17 cellular contexts compared by ENCODE assay signal in genomic region chr1:42927920-42928505, GRCh38. TPM values are rescaled to one million over a fixed set of nuclear protein-coding genes. Genes with fewer than 3 reads are reported as not detected.
DNase-seq lines count a peak whose midpoint lies in the region; ATAC-seq and TF ChIP-seq lines count a peak whose summit lies in the region.
"Had no signal": no experiment of that assay in that cellular context is flagged by ENCODE, and none has a peak within 500 bp of the region (broad histone marks: within the 10 kb centered on the region; RNA-seq: fewer than 3 reads in every experiment).

No MANE protein-coding gene starts in this region.

- no peaks in the 10 kb centered on the region for H3K9me3 ChIP-seq in right atrium auricular region
- H3K9me3 ChIP-seq: SK-N-SH had no signal

- POLR2A ChIA-PET in RWPE1 (lab: Yijun Ruan, JAX; ENCODE audit: low non-redundant PET) = no interaction called here

- H3K4me3 ChIP-seq in right atrium auricular region = no peak overlapping the region

- no peaks in the 10 kb centered on the region for H3K27me3 Mint-ChIP-seq in stimulated activated memory B cell treated with anti-CD40 and anti-IgM and Interleukin-4, amounts not matched to agents 10 μg/mL and 1 μg/mL and 100 μg/mL, for 72 hours

- TF ChIP-seq CTCF in right atrium auricular region (IDR thresholded peaks at IDR 0.05) = no peak
- no peak for TF ChIP-seq CTCF in RWPE1 (conservative IDR thresholded peaks at IDR 0.05; ENCODE audit: low read depth)

- peaks cover 79% of the 10 kb centered on the region for H3K4me1 Mint-ChIP-seq in stimulated activated memory B cell treated with anti-CD40 and anti-IgM and Interleukin-4, amounts not matched to agents 10 μg/mL and 1 μg/mL and 100 μg/mL, for 72 hours

- no peaks in the 10 kb centered on the region for H3K27me3 ChIP-seq in right atrium auricular region

- DNase-seq in right atrium auricular region (ENCODE audit: low spot score) (peak; percentile 42), left ventricle myocardium superior (no peak), RWPE1 (ENCODE audit: low spot score) (no peak), epithelial cell of prostate (ENCODE audit: low read depth, low spot score) (no peak), GM19238 (ENCODE audit: insufficient read length, low spot score) (no peak)
- DNase-seq: activated CD4-positive, CD25-positive, alpha-beta regulatory T cell; AML-193; DND-41; effector CD4-positive, alpha-beta T cell; mesendoderm; NCI-H1092 treated with DMSO at 0.1 percent for 48 hours; NCI-H446; OCI-M1; SK-N-SH had no signal

- CTCF ChIA-PET in RWPE1 (lab: Yijun Ruan, JAX) = interaction anchor here (1.1 to 2.1 kb wide), 2 partner anchors 15 to 146 kb away, joined by 6 to 9 read pairs; no protein-coding TSS in a partner anchor

- H3K36me3 ChIP-seq in right atrium auricular region = peaks cover 7% of the 10 kb centered on the region

- H3K9me3 Mint-ChIP-seq in stimulated activated memory B cell treated with anti-CD40 and anti-IgM and Interleukin-4, amounts not matched to agents 10 μg/mL and 1 μg/mL and 100 μg/mL, for 72 hours = no peaks in the 10 kb centered on the region

- H3K36me3 Mint-ChIP-seq in stimulated activated memory B cell treated with anti-CD40 and anti-IgM and Interleukin-4, amounts not matched to agents 10 μg/mL and 1 μg/mL and 100 μg/mL, for 72 hours = peaks cover 66% of the 10 kb centered on the region

- ATAC-seq in left ventricle myocardium superior (no peak), GM21717 (IDR thresholded peaks at IDR 0.05; ENCODE audit: unreplicated experiment) (no peak), HG03520 (IDR thresholded peaks at IDR 0.05; ENCODE audit: unreplicated experiment) (no peak)
- ATAC-seq in stimulated activated memory B cell treated with anti-CD40 and anti-IgM and Interleukin-4, amounts not matched to agents 10 μg/mL and 1 μg/mL and 100 μg/mL, for 72 hours = no peak

- no peak overlapping the region for H3K27ac ChIP-seq in right atrium auricular region
- peak overlapping the region; percentile 97 for H3K27ac ChIP-seq in RWPE1
- H3K27ac ChIP-seq in epithelial cell of prostate = peak overlapping the region; percentile 98

- H3K27ac Mint-ChIP-seq in stimulated activated memory B cell treated with anti-CD40 and anti-IgM and Interleukin-4, amounts not matched to agents 10 μg/mL and 1 μg/mL and 100 μg/mL, for 72 hours = peak overlapping the region; percentile 82

- intact Hi-C loops in left ventricle myocardium superior (cut with micrococcal nuclease) = no loop called here

- H3K4me1 ChIP-seq in right atrium auricular region = peaks cover 0 to 13% of the 10 kb centered on the region in 2 donors

- H3K4me3 Mint-ChIP-seq in stimulated activated memory B cell treated with anti-CD40 and anti-IgM and Interleukin-4, amounts not matched to agents 10 μg/mL and 1 μg/mL and 100 μg/mL, for 72 hours = peak overlapping the region; percentile 2

RNA-seq across cellular contexts. Expression of gene SLC2A1, which starts 30.7 kb away (rescaled TPM):
- 10 to 100 TPM; 25.0 to 51.5 TPM for total RNA-seq in right atrium auricular region
- 38.5 TPM for total RNA-seq in left ventricle myocardium superior

Comparison
In these comparisons a context has a peak if more than half of its experiments do, and no peak if none do; other contexts are left out.
1. H3K27ac ChIP-seq: peak in RWPE1 (single experiment) and epithelial cell of prostate (single experiment); none in right atrium auricular region (0 of 2).